In genomic region chr14:77882631-77883030, GRCh38 we compare ENCODE assay signal across 10 cellular contexts.
A peak's percentile ranks its signal among the peaks of the same experiment; 100 is the strongest.
DNase-seq lines count a peak whose midpoint lies in the region; ATAC-seq, FAIRE-seq and TF ChIP-seq lines count a peak whose summit lies in the region.
"Had no signal": no experiment of that assay in that cellular context is flagged by ENCODE, and none has a peak within 500 bp of the region (broad histone marks: within the 10 kb centered on the region; RNA-seq: fewer than 3 reads in every experiment).

No MANE protein-coding gene starts in this region.

- FAIRE-seq in GM19239 (lab: Jason Lieb, UNC): no peak

- no peaks in the 10 kb centered on the region for H3K27me3 ChIP-seq in right cardiac atrium (ENCODE audit: control insufficient read depth, insufficient read depth)
- no peaks in the 10 kb centered on the region for H3K27me3 ChIP-seq in skeletal muscle tissue (ENCODE audit: control insufficient read depth in 3 of 3, insufficient read depth in 3 of 3, low read length in 3 of 3)
- no peaks in the 10 kb centered on the region for H3K27me3 ChIP-seq in naive thymus-derived CD4-positive, alpha-beta T cell (ENCODE audit: control insufficient read depth in 2 of 2, insufficient read depth in 2 of 2, low read length in 2 of 2)

- H3K9me3 ChIP-seq in right cardiac atrium (ENCODE audit: control insufficient read depth, low read length) (no peaks in the 10 kb centered on the region), skeletal muscle tissue (ENCODE audit: control insufficient read depth in 3 of 3, low read length in 3 of 3) (no peaks in the 10 kb centered on the region)
- no peaks in the 10 kb centered on the region for H3K9me3 ChIP-seq in naive thymus-derived CD4-positive, alpha-beta T cell (ENCODE audit: control insufficient read depth in 2 of 3, low read length in 3 of 3)

- WGBS in right cardiac atrium: 39% methylated on average over 4 of the region's 4 CpGs

- no peaks in the 10 kb centered on the region for H3K27me3 Mint-ChIP-seq in WTC11 (ENCODE audit: low read depth)
- H3K27me3 Mint-ChIP-seq in naive thymus-derived CD4-positive, alpha-beta T cell: no peaks in the 10 kb centered on the region
- H3K27me3 Mint-ChIP-seq: CD4-positive, alpha-beta T cell had no signal

- no peak overlapping the region for H3K4me3 ChIP-seq in right cardiac atrium (ENCODE audit: low read length)
- H3K4me3 ChIP-seq in skeletal muscle tissue (ENCODE audit: low read length in 3 of 3): no peak overlapping the region
- H3K4me3 ChIP-seq in naive thymus-derived CD4-positive, alpha-beta T cell (ENCODE audit: low read length): no peak overlapping the region

- H3K9ac ChIP-seq in skeletal muscle tissue (ENCODE audit: low read depth in 1 of 3, low read length in 3 of 3): no peak overlapping the region

- no peaks in the 10 kb centered on the region for H3K9me3 Mint-ChIP-seq in WTC11
- H3K9me3 Mint-ChIP-seq in naive thymus-derived CD4-positive, alpha-beta T cell: peaks cover 0 to 6% (median 1%) of the 10 kb centered on the region in 11 donors

- POLR2A ChIA-PET in WTC11 (lab: Charles Lee): no interaction called here
- POLR2A ChIA-PET in naive thymus-derived CD4-positive, alpha-beta T cell (lab: Charles Lee): no interaction called here

- no peaks in the 10 kb centered on the region for H3K36me3 Mint-ChIP-seq in WTC11
- peaks cover 0 to 51% (median 25%) of the 10 kb centered on the region in 5 donors for H3K36me3 Mint-ChIP-seq in naive thymus-derived CD4-positive, alpha-beta T cell

- H3K4me1 Mint-ChIP-seq in WTC11: 0 out of 2 replicates have a peak, but pooled peaks cover 6% of the 10 kb centered on the region
- peaks cover 0 to 5% (median 0%) of the 10 kb centered on the region in 7 donors for H3K4me1 Mint-ChIP-seq in naive thymus-derived CD4-positive, alpha-beta T cell

- no peak for TF ChIP-seq CTCF in WTC11 (IDR thresholded peaks at IDR 0.05)

- ATAC-seq in WTC11 (no peak), right cardiac atrium (peak; percentile 79 to 86)
- no peak for ATAC-seq in naive thymus-derived CD4-positive, alpha-beta T cell

- peaks cover 5% of the 10 kb centered on the region for H3K4me1 ChIP-seq in right cardiac atrium (ENCODE audit: control insufficient read depth, insufficient read depth, low read length)
- peaks cover 0 to 6% (median 4%) of the 10 kb centered on the region in 3 donors for H3K4me1 ChIP-seq in skeletal muscle tissue (ENCODE audit: control insufficient read depth in 3 of 3, insufficient read depth in 3 of 3, low read length in 3 of 3)
- H3K4me1 ChIP-seq in naive thymus-derived CD4-positive, alpha-beta T cell (ENCODE audit: control insufficient read depth in 2 of 2, insufficient read depth in 2 of 2, low read length in 2 of 2): no peaks in the 10 kb centered on the region

- DNase-seq in GM04504 (ENCODE audit: low read depth) (peak; percentile 25), WTC11 (ENCODE audit: low spot score) (no peak), right cardiac atrium (peak in 2 of 3 donors; percentile 37 to 49), epidermal melanocyte (ENCODE audit: insufficient read length, low spot score) (no peak), occipital lobe (lab: John Stamatoyannopoulos, UW) (no peak), GM19239 (ENCODE audit: insufficient read length, low spot score) (no peak)
- no peak for DNase-seq in naive thymus-derived CD4-positive, alpha-beta T cell
- DNase-seq: activated CD4-positive, alpha-beta T cell treated with anti-CD3 and anti-CD28 coated beads for 4 hours; CD4-positive, alpha-beta T cell had no signal

- peaks cover 4 to 6% (median 5%) of the 10 kb centered on the region in 3 donors for H3K36me3 ChIP-seq in skeletal muscle tissue (ENCODE audit: control insufficient read depth in 3 of 3, insufficient read depth in 3 of 3, low read length in 3 of 3)
- peaks cover 0 to 11% (median 0%) of the 10 kb centered on the region in 3 experiments for H3K36me3 ChIP-seq in naive thymus-derived CD4-positive, alpha-beta T cell (ENCODE audit: control insufficient read depth in 2 of 3, insufficient read depth in 3 of 3, low read length in 3 of 3)

- no peak overlapping the region for H3K4me3 Mint-ChIP-seq in WTC11
- H3K4me3 Mint-ChIP-seq in naive thymus-derived CD4-positive, alpha-beta T cell: no peak overlapping the region
- H3K4me3 Mint-ChIP-seq: CD4-positive, alpha-beta T cell had no signal

- CTCF ChIA-PET in WTC11 (lab: Charles Lee): no interaction called here
- CTCF ChIA-PET in naive thymus-derived CD4-positive, alpha-beta T cell (lab: Charles Lee): no interaction called here

- H3K27ac Mint-ChIP-seq in WTC11: peak overlapping the region; percentile 38; the same call in 1 of the 2 replicates
- H3K27ac Mint-ChIP-seq in naive thymus-derived CD4-positive, alpha-beta T cell: peak overlapping the region in 1 of 9 donors; percentile 51
- H3K27ac Mint-ChIP-seq: CD4-positive, alpha-beta T cell had no signal

- intact Hi-C loops in right cardiac atrium (cut with DNase I): no loop called here
- intact Hi-C loops in naive thymus-derived CD4-positive, alpha-beta T cell (cut with micrococcal nuclease): no loop called here

- H3K27ac ChIP-seq in right cardiac atrium (ENCODE audit: low read length): no peak overlapping the region
- peak overlapping the region; percentile 47 for H3K27ac ChIP-seq in skeletal muscle tissue (ENCODE audit: low read depth, low read length)
- no peak overlapping the region for H3K27ac ChIP-seq in naive thymus-derived CD4-positive, alpha-beta T cell (ENCODE audit: low read depth, low read length)

TF ChIP-seq in WTC11, 78 proteins besides CTCF, POLR2A, EP300 and RAD21 (continues in another document):
- no peak for TF ChIP-seq HMGA2 (CRISPR knock-in tag; IDR thresholded peaks at IDR 0.05)
- TF ChIP-seq ZNF317 (CRISPR knock-in tag; IDR thresholded peaks at IDR 0.05; ENCODE audit: borderline replicate concordance, low read depth): no peak
- no peak for TF ChIP-seq RELA (CRISPR knock-in tag; IDR thresholded peaks at IDR 0.05; ENCODE audit: borderline replicate concordance)
- no peak for TF ChIP-seq FOXP4 (CRISPR knock-in tag; IDR thresholded peaks at IDR 0.05)
- TF ChIP-seq OVOL2 (CRISPR knock-in tag; IDR thresholded peaks at IDR 0.05; ENCODE audit: borderline replicate concordance): no peak
- TF ChIP-seq E2F1 (CRISPR knock-in tag; IDR thresholded peaks at IDR 0.05): no peak
- no peak for TF ChIP-seq GRHL2 (CRISPR knock-in tag; IDR thresholded peaks at IDR 0.05; ENCODE audit: insufficient replicate concordance, severe bottlenecking)
- no peak for TF ChIP-seq TEAD4 (CRISPR knock-in tag; IDR thresholded peaks at IDR 0.05)
- no peak for TF ChIP-seq USF2 (CRISPR knock-in tag; IDR thresholded peaks at IDR 0.05)
- TF ChIP-seq E2F4 (CRISPR knock-in tag; IDR thresholded peaks at IDR 0.05; ENCODE audit: borderline replicate concordance, low read depth): no peak
- TF ChIP-seq SOX15 (CRISPR knock-in tag; IDR thresholded peaks at IDR 0.05): no peak
- no peak for TF ChIP-seq GABPB1 (CRISPR knock-in tag; IDR thresholded peaks at IDR 0.05)
- TF ChIP-seq, protein P1, sequence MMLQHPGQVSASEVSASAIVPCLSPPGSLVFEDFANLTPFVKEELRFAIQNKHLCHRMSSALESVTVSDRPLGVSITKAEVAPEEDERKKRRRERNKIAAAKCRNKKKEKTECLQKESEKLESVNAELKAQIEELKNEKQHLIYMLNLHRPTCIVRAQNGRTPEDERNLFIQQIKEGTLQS (CRISPR knock-in tag; conservative IDR thresholded peaks at IDR 0.05): no peak
- TF ChIP-seq NR1H2 (CRISPR knock-in tag; IDR thresholded peaks at IDR 0.05): no peak
- no peak for TF ChIP-seq ZNF121 (CRISPR knock-in tag; IDR thresholded peaks at IDR 0.05)

Comparison
In these comparisons a context has a peak if more than half of its experiments do, and no peak if none do; other contexts are left out.
1. DNase-seq: peak in GM04504 (single experiment) and right cardiac atrium (2 of 3); none in WTC11 (single experiment), epidermal melanocyte (single experiment), occipital lobe (single experiment), naive thymus-derived CD4-positive, alpha-beta T cell (0 of 9) and GM19239 (single experiment).
2. ATAC-seq: peak in right cardiac atrium (2 of 2); none in WTC11 (single experiment) and naive thymus-derived CD4-positive, alpha-beta T cell (single experiment).